In genomic region chr3:72055436-72055835, GRCh38 we compare ENCODE assay signal across 1 cellular context.
TF ChIP-seq lines count a peak whose summit lies in the region.

No MANE protein-coding gene starts in this region.

TF ChIP-seq in H1, 55 proteins besides CTCF, POLR2A, EP300 and RAD21 (continued from another document):
- TF ChIP-seq CHD7 (IDR thresholded peaks at IDR 0.05; ENCODE audit: insufficient replicate concordance, low read length), result no peak
- no peak for TF ChIP-seq CBX8 (IDR thresholded peaks at IDR 0.05; ENCODE audit: borderline replicate concordance, low read depth, low read length)
- TF ChIP-seq CHD2 (IDR thresholded peaks at IDR 0.05; ENCODE audit: low read length), result no peak
- TF ChIP-seq GTF2F1 (IDR thresholded peaks at IDR 0.05; ENCODE audit: borderline replicate concordance, low read depth, low read length), result no peak
- TF ChIP-seq ATF3 (IDR thresholded peaks at IDR 0.05; ENCODE audit: insufficient read depth, low read depth, low read length), result no peak
- no peak for TF ChIP-seq JUND (IDR thresholded peaks at IDR 0.05; ENCODE audit: low read length)
